ENCODE assay signal across 8 cellular contexts in the genomic region with DNA sequence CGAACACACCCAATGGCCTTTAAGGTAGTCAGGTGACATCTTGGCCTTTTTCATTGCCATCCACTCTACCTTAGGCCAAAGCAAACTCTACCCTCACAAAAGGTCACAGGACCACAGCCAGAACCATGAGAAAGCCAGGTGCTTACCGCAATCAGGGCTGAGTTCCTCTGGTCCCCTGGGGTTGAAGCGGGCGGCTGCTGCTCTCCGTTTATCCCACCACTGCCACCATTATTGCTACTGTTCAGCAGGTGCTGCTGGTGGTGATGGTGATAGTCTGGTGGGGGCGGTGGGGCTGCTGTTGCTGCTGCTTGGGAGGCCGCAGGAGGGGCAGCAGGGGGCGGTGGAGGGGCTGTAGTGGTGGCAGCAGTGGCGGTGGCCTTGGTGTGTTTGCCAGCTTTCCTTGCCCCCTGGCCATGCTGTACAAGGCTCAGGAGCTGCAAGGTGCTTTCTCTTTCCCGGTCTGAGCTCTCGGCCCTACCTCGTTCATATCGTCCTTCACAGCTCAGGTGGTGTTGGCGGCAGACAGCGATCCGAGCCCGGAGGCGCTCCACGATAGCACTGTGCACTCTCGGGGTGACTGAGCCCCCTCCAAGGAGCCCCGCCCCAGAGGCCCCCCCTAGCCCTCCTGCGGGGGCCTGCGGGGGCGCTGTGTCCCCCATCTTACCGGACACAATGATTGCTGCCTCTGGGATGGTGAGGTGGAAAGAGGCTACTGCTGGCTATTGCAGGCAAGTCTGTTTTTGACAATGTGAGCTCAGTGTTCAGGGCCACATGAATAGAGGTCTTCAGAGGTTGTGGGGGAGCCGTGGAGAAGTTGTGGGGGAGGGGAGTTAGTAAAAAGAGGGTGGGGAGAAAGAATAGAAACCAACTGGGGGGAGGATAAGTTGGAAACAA. TPM values are rescaled to one million over a fixed set of nuclear protein-coding genes. Genes with fewer than 3 reads are reported as not detected.
DNase-seq lines count a peak whose midpoint lies in the region; ATAC-seq and TF ChIP-seq lines count a peak whose summit lies in the region.

No MANE protein-coding gene starts in this region.

- H3K27ac Mint-ChIP-seq in activated naive CD4-positive, alpha-beta T cell treated with anti-CD3 and anti-CD28 coated beads for 36 hours, result peak overlapping the region; percentile 94

- H3K27ac ChIP-seq in Peyer's patch (peak overlapping the region; percentile 51 to 87 (median 85)), trophoblast cell (ENCODE audit: low read depth, low read length) (no peak overlapping the region), uterus (peak overlapping the region; percentile 84 to 94)

- peak overlapping the region; percentile 98 for H3K4me3 Mint-ChIP-seq in activated naive CD4-positive, alpha-beta T cell treated with anti-CD3 and anti-CD28 coated beads for 36 hours

- peak overlapping the region; percentile 96 for H3K9ac ChIP-seq in trophoblast cell (ENCODE audit: low read length)

- no peak overlapping the region for H2AFZ ChIP-seq in trophoblast cell (ENCODE audit: insufficient read depth, low read length, poor library complexity)

- H2AK5ac ChIP-seq in trophoblast cell (ENCODE audit: low read length), result peak overlapping the region; percentile 64

- H3K9me3 Mint-ChIP-seq in activated naive CD4-positive, alpha-beta T cell treated with anti-CD3 and anti-CD28 coated beads for 36 hours, result peaks cover 3% of the 10 kb centered on the region

- intact Hi-C loops in activated naive CD4-positive, alpha-beta T cell treated with anti-CD3 and anti-CD28 coated beads for 36 hours (cut with micrococcal nuclease), result loop anchor here (2.0 to 5.0 kb wide), 2 partner anchors 417 to 1799 kb away; partner anchors contain the start of genes FUT4 and MTMR2
- intact Hi-C loops in Right ventricle myocardium inferior (cut with DNase I), result loop anchor here (2.0 to 10.0 kb wide), 5 partner anchors 27 to 505 kb away; partner anchors contain the start of gene MTMR2
- intact Hi-C loops in uterus (cut with DNase I; ENCODE audit: low total_unique reads), result no loop called here

- H4K8ac ChIP-seq in trophoblast cell (ENCODE audit: low read depth, low read length), result peak overlapping the region; percentile 43

- no peaks in the 10 kb centered on the region for H3K27me3 Mint-ChIP-seq in activated naive CD4-positive, alpha-beta T cell treated with anti-CD3 and anti-CD28 coated beads for 36 hours (ENCODE audit: low read depth)

- peak overlapping the region; percentile 34 for H2BK12ac ChIP-seq in trophoblast cell (ENCODE audit: low read length)

- H3K23ac ChIP-seq in trophoblast cell (ENCODE audit: low read length), result peak overlapping the region; percentile 76

- no CpG with 5 or more reads among the region's 26 CpGs for WGBS in trophoblast cell (ENCODE audit: extremely low coverage, insufficient coverage, insufficient read length)

- peak overlapping the region; percentile 65 for H4K91ac ChIP-seq in trophoblast cell (ENCODE audit: low read depth, low read length)

- peaks cover 36% of the 10 kb centered on the region for H3K4me1 Mint-ChIP-seq in activated naive CD4-positive, alpha-beta T cell treated with anti-CD3 and anti-CD28 coated beads for 36 hours (ENCODE audit: low read depth)

- H2BK5ac ChIP-seq in trophoblast cell (ENCODE audit: low read depth, low read length, poor library complexity), result peak overlapping the region; percentile 4

- peak in 1 of 2 donors; percentile 25 for TF ChIP-seq POLR2A in Peyer's patch (IDR thresholded peaks at IDR 0.05)
- TF ChIP-seq POLR2A in uterus (IDR thresholded peaks at IDR 0.05), result peak in 1 of 2 donors; percentile 19

- H3K9me3 ChIP-seq in Peyer's patch, result no peaks in the 10 kb centered on the region
- peaks cover 2% of the 10 kb centered on the region for H3K9me3 ChIP-seq in trophoblast cell (ENCODE audit: insufficient read depth, low read depth, low read length)
- no peaks in the 10 kb centered on the region for H3K9me3 ChIP-seq in uterus

- peaks cover 7 to 48% (median 20%) of the 10 kb centered on the region in 4 donors for H3K4me1 ChIP-seq in Peyer's patch
- H3K4me1 ChIP-seq in trophoblast cell (ENCODE audit: control insufficient read depth in 1 of 2, insufficient read depth in 2 of 2, low read length in 2 of 2), result peaks cover 14 to 32% of the 10 kb centered on the region in 2 experiments
- H3K4me1 ChIP-seq in uterus, result no peaks in the 10 kb centered on the region

- peak overlapping the region; percentile 83 for H3K4me2 ChIP-seq in trophoblast cell (ENCODE audit: low read length)

- no peaks in the 10 kb centered on the region for H3K27me3 ChIP-seq in Peyer's patch
- H3K27me3 ChIP-seq in trophoblast cell (ENCODE audit: insufficient read depth, low read length), result no peaks in the 10 kb centered on the region
- no peaks in the 10 kb centered on the region for H3K27me3 ChIP-seq in uterus

- ATAC-seq in HG02759 (IDR thresholded peaks at IDR 0.05; ENCODE audit: unreplicated experiment) (peak; percentile 33), Right ventricle myocardium inferior (peak; percentile 37)

- no peak overlapping the region for H2BK120ac ChIP-seq in trophoblast cell (ENCODE audit: insufficient read depth, low read length, poor library complexity)

- TF ChIP-seq CTCF in GM12872 (IDR thresholded peaks at IDR 0.05; ENCODE audit: insufficient read depth, low read depth, low read length) (peak; percentile 68), Peyer's patch (IDR thresholded peaks at IDR 0.05) (peak; percentile 19 to 52 (median 42)), uterus (IDR thresholded peaks at IDR 0.05) (peak; percentile 36 to 66 (median 42))

- H3K14ac ChIP-seq in trophoblast cell (ENCODE audit: low read length), result peak overlapping the region; percentile 53

- H3K4me3 ChIP-seq in Peyer's patch (peak overlapping the region; percentile 42 to 71 (median 60)), trophoblast cell (ENCODE audit: low read depth, low read length) (peak overlapping the region; percentile 77), uterus (peak overlapping the region; percentile 49 to 61)

- DNase-seq in Peyer's patch, result peak; percentile 74 to 87 (median 77)
- DNase-seq in activated naive CD4-positive, alpha-beta T cell treated with anti-CD3 and anti-CD28 coated beads for 36 hours, result peak; percentile 75
- DNase-seq in Right ventricle myocardium inferior (ENCODE audit: missing footprints), result no peak
- DNase-seq in trophoblast cell, result no peak
- DNase-seq in uterus, result peak; percentile 52 to 67
- no peak for DNase-seq in NCI-H1436 treated with DMSO at 0.1 percent for 48 hours (lab: John Stamatoyannopoulos, UW)

- CTCF ChIA-PET in activated naive CD4-positive, alpha-beta T cell treated with anti-CD3 and anti-CD28 coated beads for 36 hours (lab: Charles Lee), result interaction anchor here (0.6 to 5.5 kb wide), 31 partner anchors 10 to 505 kb away, joined by 3 to 41 read pairs (median 4); partner anchors contain the start of genes CCDC82 and JRKL

- H3K79me1 ChIP-seq in trophoblast cell (ENCODE audit: low read length), result peaks cover 20% of the 10 kb centered on the region

- H3K36me3 ChIP-seq in Peyer's patch (no peaks in the 10 kb centered on the region), trophoblast cell (ENCODE audit: control insufficient read depth in 1 of 2, insufficient read depth in 2 of 2, low read length in 2 of 2) (peaks cover 4 to 7% of the 10 kb centered on the region in 2 experiments), uterus (no peaks in the 10 kb centered on the region)

- peak overlapping the region; percentile 21 for H3K18ac ChIP-seq in trophoblast cell (ENCODE audit: low read length)

- peaks cover 31% of the 10 kb centered on the region for H3K79me2 ChIP-seq in trophoblast cell (ENCODE audit: control insufficient read depth, insufficient read depth, low read length, poor library complexity)

- no peak overlapping the region for H4K12ac ChIP-seq in trophoblast cell (ENCODE audit: low read depth, low read length)

- peak overlapping the region; percentile 85 for H3K4ac ChIP-seq in trophoblast cell (ENCODE audit: low read depth, low read length)

- H3K36me3 Mint-ChIP-seq in activated naive CD4-positive, alpha-beta T cell treated with anti-CD3 and anti-CD28 coated beads for 36 hours (ENCODE audit: low read depth), result peaks cover 40% of the 10 kb centered on the region

RNA-seq across cellular contexts. Expression of gene MAML2, which starts 1.5 kb away (rescaled TPM):
- total RNA-seq in Peyer's patch (10 to 100 TPM in 3 of 4 donors, 1 to 10 TPM in 1; 8.4 to 60.2 (median 22.7) TPM), Right ventricle myocardium inferior (5.2 TPM), uterus (10 to 100 TPM in 3 of 4 donors, 1 to 10 TPM in 1; 8.2 to 35.9 (median 19.8) TPM)
- 10 to 100 TPM; 26.6 to 28.1 TPM for total RNA-seq in activated naive CD4-positive, alpha-beta T cell treated with anti-CD3 and anti-CD28 coated beads for 36 hours
- 35.1 and 38.4 TPM in 2 replicates for polyA plus RNA-seq in trophoblast cell (2013)

RNA-seq across cellular contexts. Expression of gene CCDC82, which starts 48.2 kb away (rescaled TPM):
- 10 to 100 TPM; 19.3 to 63.5 (median 31.1) TPM for total RNA-seq in Peyer's patch
- 10 to 100 TPM; 32.0 to 34.0 TPM for total RNA-seq in activated naive CD4-positive, alpha-beta T cell treated with anti-CD3 and anti-CD28 coated beads for 36 hours
- 16.9 TPM for total RNA-seq in Right ventricle myocardium inferior
- 36.3 and 37.3 TPM in 2 replicates for polyA plus RNA-seq in trophoblast cell (2013)
- total RNA-seq in uterus, result 10 to 100 TPM; 36.9 to 48.8 (median 42.5) TPM

RNA-seq across cellular contexts. Expression of gene JRKL, which starts 48.3 kb away (rescaled TPM):
- 10 to 100 TPM in 1 of 4 donors, 1 to 10 TPM in 3; 6.8 to 13.2 (median 8.5) TPM for total RNA-seq in Peyer's patch
- total RNA-seq in activated naive CD4-positive, alpha-beta T cell treated with anti-CD3 and anti-CD28 coated beads for 36 hours, result 10 to 100 TPM; 12.3 to 12.7 TPM
- 6.0 TPM for total RNA-seq in Right ventricle myocardium inferior
- polyA plus RNA-seq in trophoblast cell (2013), result 5.0 and 5.4 TPM in 2 replicates
- 10 to 100 TPM in 2 of 4 donors, 1 to 10 TPM in 2; 2.4 to 27.7 (median 7.5) TPM for total RNA-seq in uterus

Comparison
In these comparisons a context has a peak if more than half of its experiments do, and no peak if none do; other contexts are left out.
1. DNase-seq: peak in Peyer's patch (3 of 3), activated naive CD4-positive, alpha-beta T cell treated with anti-CD3 and anti-CD28 coated beads for 36 hours (single experiment) and uterus (2 of 2); none in Right ventricle myocardium inferior (single experiment), trophoblast cell (0 of 2) and NCI-H1436 treated with DMSO at 0.1 percent for 48 hours (single experiment).
2. Peak in every context shown above with its lines, with median percentiles within 50 percentile points of each other: CTCF ChIP-seq and H3K4me3 ChIP-seq.